In genomic region chr2:8628179-8628869, GRCh38 we compare ENCODE assay signal across 11 cellular contexts. TPM values are rescaled to one million over a fixed set of nuclear protein-coding genes. Genes with fewer than 3 reads are reported as not detected.
DNase-seq lines count a peak whose midpoint lies in the region; ATAC-seq, FAIRE-seq and TF ChIP-seq lines count a peak whose summit lies in the region.
"Had no signal": no experiment of that assay in that cellular context is flagged by ENCODE, and none has a peak within 500 bp of the region (broad histone marks: within the 10 kb centered on the region; RNA-seq: fewer than 3 reads in every experiment).

No MANE protein-coding gene starts in this region.

- H3K4me3 ChIP-seq in GM12875 (ENCODE audit: low read depth, low read length) (no peak overlapping the region), epithelial cell of proximal tubule (ENCODE audit: low read depth, low read length) (no peak overlapping the region), small intestine (ENCODE audit: low read depth in 1 of 2, low read length in 2 of 2) (no peak overlapping the region), SK-N-SH (ENCODE audit: low read depth in 2 of 2, low read length in 1 of 2) (no peak overlapping the region)
- H3K4me3 ChIP-seq: esophagus muscularis mucosa had no signal

- H3K27me3 ChIP-seq in small intestine (ENCODE audit: control insufficient read depth in 2 of 2, insufficient read depth in 2 of 2, low read length in 2 of 2), result no peaks in the 10 kb centered on the region
- H3K27me3 ChIP-seq in SK-N-SH (ENCODE audit: insufficient read depth), result no peaks in the 10 kb centered on the region
- H3K27me3 ChIP-seq: esophagus muscularis mucosa had no signal

- DNase-seq in epithelial cell of proximal tubule (ENCODE audit: low read depth) (no peak), small intestine (peak; percentile 42), SK-N-SH (no peak), GM19240 (ENCODE audit: insufficient read length, low spot score) (no peak)
- no peak for DNase-seq in activated T-cell treated with anti-CD3 and anti-CD28 coated beads, Interleukin-2, amount 50 U/mL, for 48 hours
- DNase-seq: activated B cell treated with CpG ODN at 0.5 μM for 24 hours, SHP77 had no signal

- ATAC-seq in HG02759 (IDR thresholded peaks at IDR 0.05; ENCODE audit: unreplicated experiment), result peak; percentile 22

- H3K9me3 ChIP-seq in small intestine (ENCODE audit: control insufficient read depth, low read depth) (no peaks in the 10 kb centered on the region), SK-N-SH (no peaks in the 10 kb centered on the region)
- H3K9me3 ChIP-seq: esophagus muscularis mucosa had no signal

- WGBS in small intestine, 3 donors, result 38 to 63% (median 56%) methylated on average over 18 of the region's 18 CpGs
- WGBS in SK-N-SH (ENCODE audit: low lambda C conversion rate), result 73% methylated on average over 14 of the region's 18 CpGs

- H3K4me2 ChIP-seq in SK-N-SH, result no peak overlapping the region

- FAIRE-seq in small intestine (lab: Jason Lieb, UNC), result no peak
- FAIRE-seq: bronchial epithelial cell had no signal

- no peaks in the 10 kb centered on the region for H3K9me2 ChIP-seq in SK-N-SH

- H3K27ac ChIP-seq in small intestine (ENCODE audit: low read depth in 1 of 2, low read length in 1 of 2), result peak overlapping the region in 1 of 2 donors; percentile 80
- no peak overlapping the region for H3K27ac ChIP-seq in SK-N-SH (ENCODE audit: low read depth in 2 of 2, low read length in 1 of 2)
- H3K27ac ChIP-seq: esophagus muscularis mucosa had no signal

- peak; percentile 19; the same call in 1 of the 2 replicates for TF ChIP-seq CTCF in GM12875 (IDR thresholded peaks at IDR 0.05; ENCODE audit: borderline replicate concordance, insufficient read depth, low read depth, low read length)
- TF ChIP-seq CTCF in epithelial cell of proximal tubule (conservative IDR thresholded peaks at IDR 0.05; ENCODE audit: low read depth, low read length), result peak; percentile 43
- TF ChIP-seq CTCF in SK-N-SH (IDR thresholded peaks at IDR 0.05), result no peak; the same call in 1 of the 2 replicates

- CTCF ChIA-PET in SK-N-SH (lab: Yijun Ruan, JAX), result interaction anchor here (0.6 kb wide), 2 partner anchors 10 to 52 kb away, joined by 3 read pairs; no protein-coding TSS in a partner anchor

- H3F3A ChIP-seq in SK-N-SH (replicated peaks; ENCODE audit: insufficient read depth), result no peaks in the 10 kb centered on the region

- no peaks in the 10 kb centered on the region for H4K20me1 ChIP-seq in SK-N-SH (ENCODE audit: insufficient read depth)

- no peaks in the 10 kb centered on the region for H3K79me2 ChIP-seq in SK-N-SH (ENCODE audit: insufficient read depth)

- H3K9ac ChIP-seq in SK-N-SH, result no peak overlapping the region

- TF ChIP-seq EP300 in SK-N-SH (IDR thresholded peaks at IDR 0.05; ENCODE audit: borderline replicate concordance in 1 of 2, low read depth in 1 of 2, low read length in 1 of 2), result no peak

- no peak overlapping the region for H2AFZ ChIP-seq in SK-N-SH (ENCODE audit: low read depth)

- H3K4me1 ChIP-seq in small intestine (ENCODE audit: control insufficient read depth in 2 of 2, insufficient read depth in 1 of 2, low read depth in 1 of 2, low read length in 1 of 2) (peaks cover 0 to 10% of the 10 kb centered on the region in 2 donors), SK-N-SH (ENCODE audit: control insufficient read depth in 1 of 2, insufficient read depth in 2 of 2, low read depth in 1 of 2, low read length in 1 of 2) (peaks cover 0 to 14% of the 10 kb centered on the region in 2 experiments; a peak in 1 of 4 replicates)

- TF ChIP-seq RAD21 in SK-N-SH (IDR thresholded peaks at IDR 0.05; ENCODE audit: low read length), result no peak

- H3K36me3 ChIP-seq in small intestine (ENCODE audit: control insufficient read depth in 2 of 2, insufficient read depth in 2 of 2, low read length in 2 of 2) (no peaks in the 10 kb centered on the region), SK-N-SH (replicated peaks in 1 of 2; ENCODE audit: control insufficient read depth in 1 of 2, insufficient read depth in 2 of 2, low read length in 1 of 2) (no peaks in the 10 kb centered on the region)
- H3K36me3 ChIP-seq: esophagus muscularis mucosa had no signal

- POLR2A ChIA-PET in SK-N-SH (lab: Yijun Ruan, JAX), result no interaction called here

TF ChIP-seq in SK-N-SH, 30 proteins besides CTCF, POLR2A, EP300 and RAD21 (continues in another document):
- TF ChIP-seq TAF1 (IDR thresholded peaks at IDR 0.05; ENCODE audit: borderline replicate concordance, low read depth, low read length), result no peak
- TF ChIP-seq YY1 (IDR thresholded peaks at IDR 0.05; ENCODE audit: low read depth), result no peak
- TF ChIP-seq TCF12 (IDR thresholded peaks at IDR 0.05), result no peak
- no peak for TF ChIP-seq FOXJ3 (CRISPR knock-in tag; IDR thresholded peaks at IDR 0.05)
- no peak for TF ChIP-seq JUND (IDR thresholded peaks at IDR 0.05)
- TF ChIP-seq MAX (IDR thresholded peaks at IDR 0.05; ENCODE audit: low read depth), result no peak
- no peak for TF ChIP-seq ZBTB33 (IDR thresholded peaks at IDR 0.05; ENCODE audit: borderline replicate concordance, low read depth)
- no peak for TF ChIP-seq REST (IDR thresholded peaks at IDR 0.05; ENCODE audit: low read depth, low read length)
- no peak for TF ChIP-seq PBX3 (IDR thresholded peaks at IDR 0.05)
- TF ChIP-seq RXRA (IDR thresholded peaks at IDR 0.05; ENCODE audit: borderline replicate concordance, low read depth), result no peak
- TF ChIP-seq EZH2phosphoT487 (IDR thresholded peaks at IDR 0.05; ENCODE audit: borderline replicate concordance, low read depth), result no peak
- no peak for TF ChIP-seq USF2 (IDR thresholded peaks at IDR 0.05; ENCODE audit: borderline replicate concordance, low read depth, low read length)
- TF ChIP-seq MEF2A (IDR thresholded peaks at IDR 0.05; ENCODE audit: borderline replicate concordance, low read depth), result no peak
- TF ChIP-seq RFX5 (IDR thresholded peaks at IDR 0.05; ENCODE audit: low read length), result no peak

RNA-seq across cellular contexts. Expression of gene ID2, which starts 53.5 kb away (rescaled TPM):
- 7.1 and 28.3 TPM in 2 replicates for total RNA-seq in epithelial cell of proximal tubule
- polyA plus RNA-seq in small intestine, result 100 to 1,000 TPM in 2 of 3 donors, 10 to 100 TPM in 1; 70.2 to 178 (median 116) TPM
- 385 and 459 TPM in 2 replicates for polyA plus RNA-seq in SK-N-SH (2012; rRNA removed)
- 248 and 348 TPM in 2 replicates for polyA plus RNA-seq in SK-N-SH (2012; cell fraction: cytosol; rRNA removed)
- 418 and 472 TPM in 2 replicates for polyA plus RNA-seq in SK-N-SH (2012; cell fraction: nucleus; rRNA removed)
